8 cellular contexts compared by ENCODE assay signal in the genomic region with DNA sequence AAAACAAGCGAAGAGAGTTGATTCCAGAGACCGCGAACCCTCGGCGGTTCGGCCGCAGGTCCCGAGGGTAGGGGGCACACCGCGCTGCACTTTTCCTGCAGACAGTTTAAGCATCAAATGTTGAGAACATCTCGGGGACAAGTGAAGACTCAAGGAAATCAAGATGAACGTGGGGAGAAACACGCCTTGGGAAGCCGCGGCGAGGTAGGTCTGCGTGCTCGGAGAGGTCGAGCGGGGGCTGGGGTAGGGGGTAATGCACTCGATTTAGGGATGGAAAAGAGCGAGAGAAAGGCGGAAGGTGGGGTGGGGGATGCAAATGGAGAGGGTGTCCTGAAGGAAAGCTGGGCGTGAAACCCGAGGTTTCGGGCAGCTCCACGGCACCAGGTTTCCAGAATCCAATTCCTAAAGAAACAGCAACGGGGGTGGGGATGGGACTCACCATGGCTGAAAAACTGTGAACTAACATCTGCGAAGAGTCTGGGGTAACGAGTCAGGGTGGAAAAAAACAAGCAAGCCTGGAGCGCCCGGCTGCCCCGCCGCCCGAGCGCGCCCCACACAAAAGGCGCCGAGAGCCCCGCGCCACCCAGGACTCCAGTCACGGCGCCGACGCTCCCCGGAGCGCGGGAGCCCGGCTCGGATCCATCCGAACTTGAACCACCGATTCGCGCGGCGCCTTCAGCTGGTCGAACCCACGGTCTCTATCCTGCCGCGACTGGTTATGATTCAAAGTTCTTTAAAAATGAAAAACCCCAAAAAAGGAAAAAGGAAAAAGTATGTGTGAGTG. TPM values are rescaled to one million over a fixed set of nuclear protein-coding genes. Genes with fewer than 3 reads are reported as not detected.
DNase-seq lines count a peak whose midpoint lies in the region; ATAC-seq, FAIRE-seq and TF ChIP-seq lines count a peak whose summit lies in the region.

No MANE protein-coding gene starts in this region.

- peaks cover 8% of the 10 kb centered on the region for H3K4me1 Mint-ChIP-seq in astrocyte (ENCODE audit: low read depth, unreplicated experiment)
- H3K4me1 Mint-ChIP-seq in type B pancreatic cell (ENCODE audit: unreplicated experiment) = peaks cover 27% of the 10 kb centered on the region

- H3K27ac ChIP-seq in ACC112 (ENCODE audit: low read depth, low read length) (no peak overlapping the region), astrocyte (ENCODE audit: low read depth, low read length) (no peak overlapping the region)

- H3K4me3 Mint-ChIP-seq in astrocyte (ENCODE audit: unreplicated experiment) = peak overlapping the region; percentile 85
- peak overlapping the region; percentile 99 for H3K4me3 Mint-ChIP-seq in type B pancreatic cell

- no peak for TF ChIP-seq POLR2A in lower leg skin (IDR thresholded peaks at IDR 0.05)

- H3K27me3 ChIP-seq in ACC112 (ENCODE audit: insufficient read depth, low read length) (peaks cover 95% of the 10 kb centered on the region), astrocyte (ENCODE audit: insufficient read depth, low read length) (peaks cover 94% of the 10 kb centered on the region)

- peaks cover 16% of the 10 kb centered on the region for H4K20me1 ChIP-seq in astrocyte (ENCODE audit: insufficient read depth, low read length)

- peak overlapping the region; percentile 60 for H3K9ac ChIP-seq in astrocyte (ENCODE audit: low read length)

- peaks cover 11% of the 10 kb centered on the region for H3K4me1 ChIP-seq in ACC112 (ENCODE audit: control insufficient read depth, insufficient read depth, low read length, unreplicated experiment)
- H3K4me1 ChIP-seq in astrocyte (ENCODE audit: insufficient read depth, low read length) = peaks cover 10% of the 10 kb centered on the region

- H3K9me3 Mint-ChIP-seq in astrocyte (ENCODE audit: unreplicated experiment) (peaks cover 29% of the 10 kb centered on the region), type B pancreatic cell (no peaks in the 10 kb centered on the region)

- no peak for DNase-seq in astrocyte (ENCODE audit: low read depth)
- no peak for DNase-seq in lower leg skin (ENCODE audit: low spot score in 2 of 2)
- DNase-seq in type B pancreatic cell (ENCODE audit: extremely low spot score, unreplicated experiment) = no peak
- DNase-seq in NCI-H1930 (lab: John Stamatoyannopoulos, UW) = no peak
- no peak for DNase-seq in medulla oblongata (ENCODE audit: extremely low spot score)

- H2AFZ ChIP-seq in ACC112 (ENCODE audit: low read length, unreplicated experiment) (peak overlapping the region; percentile 58), astrocyte (ENCODE audit: low read depth, low read length) (peak overlapping the region; percentile 58)

- ATAC-seq in HG02571 (IDR thresholded peaks at IDR 0.05; ENCODE audit: unreplicated experiment) (peak; percentile 12), HG02840 (IDR thresholded peaks at IDR 0.05; ENCODE audit: low FRiP score, unreplicated experiment) (no peak)

- no peak for TF ChIP-seq CTCF in astrocyte (IDR thresholded peaks at IDR 0.05; ENCODE audit: insufficient read depth, low read depth, low read length)
- TF ChIP-seq CTCF in lower leg skin (IDR thresholded peaks at IDR 0.05) = no peak
- no peak for TF ChIP-seq CTCF in type B pancreatic cell (conservative IDR thresholded peaks at IDR 0.05)

- H3K79me2 ChIP-seq in ACC112 (ENCODE audit: control insufficient read depth, insufficient read depth, low read length, unreplicated experiment) (no peaks in the 10 kb centered on the region), astrocyte (ENCODE audit: insufficient read depth, low read length) (no peaks in the 10 kb centered on the region)

- intact Hi-C loops in lower leg skin (cut with DNase I; ENCODE audit: low total_unique reads) = loop anchor here (10.0 kb wide), 3 partner anchors 877 to 1427 kb away; no protein-coding TSS in a partner anchor

- 2 to 3% methylated on average over 60 of the region's 60 CpGs for WGBS in lower leg skin, 2 donors

- FAIRE-seq in astrocyte (lab: Jason Lieb, UNC) = no peak

- peak overlapping the region; percentile 92 for H3K27ac Mint-ChIP-seq in astrocyte (ENCODE audit: unreplicated experiment)
- H3K27ac Mint-ChIP-seq in type B pancreatic cell = peak overlapping the region; percentile 99

- H3K9me3 ChIP-seq in astrocyte (ENCODE audit: insufficient read depth, low read depth, low read length) = no peaks in the 10 kb centered on the region

- peak overlapping the region; percentile 84 for H3K4me3 ChIP-seq in ACC112 (ENCODE audit: low read depth, low read length)
- peak overlapping the region; percentile 69 for H3K4me3 ChIP-seq in astrocyte (ENCODE audit: insufficient read depth, low read depth, low read length)
- H3K4me3 ChIP-seq in lower leg skin (ENCODE audit: low read depth, poor library complexity, severe bottlenecking) = peak overlapping the region; percentile 47

- no peaks in the 10 kb centered on the region for H3K36me3 ChIP-seq in ACC112 (ENCODE audit: insufficient read depth, low read length)
- H3K36me3 ChIP-seq in astrocyte (ENCODE audit: insufficient read depth, low read length) = no peaks in the 10 kb centered on the region

- H3K27me3 Mint-ChIP-seq in astrocyte (ENCODE audit: low read depth, unreplicated experiment) (peaks cover 89% of the 10 kb centered on the region), type B pancreatic cell (peaks cover 91% of the 10 kb centered on the region)

- peak overlapping the region; percentile 96 for H3K4me2 ChIP-seq in astrocyte (ENCODE audit: low read length)

- no peaks in the 10 kb centered on the region for H3K36me3 Mint-ChIP-seq in astrocyte (ENCODE audit: low read depth, unreplicated experiment)
- H3K36me3 Mint-ChIP-seq in type B pancreatic cell = peaks cover 55% of the 10 kb centered on the region

RNA-seq across cellular contexts. Expression of gene TFAP2A, which starts 3.6 kb away (rescaled TPM):
- total RNA-seq in astrocyte = 2.1 and 6.6 TPM in 2 replicates
- 100 to 1,000 TPM in 1 of 4 donors, 10 to 100 TPM in 3; 62.0 to 123 (median 63.7) TPM for total RNA-seq in lower leg skin
- 66.6 and 143 TPM in 2 replicates for total RNA-seq in type B pancreatic cell (ENCODE audit: low replicate concordance)
